ENCODE assay signal across 22 cellular contexts in the genomic region with DNA sequence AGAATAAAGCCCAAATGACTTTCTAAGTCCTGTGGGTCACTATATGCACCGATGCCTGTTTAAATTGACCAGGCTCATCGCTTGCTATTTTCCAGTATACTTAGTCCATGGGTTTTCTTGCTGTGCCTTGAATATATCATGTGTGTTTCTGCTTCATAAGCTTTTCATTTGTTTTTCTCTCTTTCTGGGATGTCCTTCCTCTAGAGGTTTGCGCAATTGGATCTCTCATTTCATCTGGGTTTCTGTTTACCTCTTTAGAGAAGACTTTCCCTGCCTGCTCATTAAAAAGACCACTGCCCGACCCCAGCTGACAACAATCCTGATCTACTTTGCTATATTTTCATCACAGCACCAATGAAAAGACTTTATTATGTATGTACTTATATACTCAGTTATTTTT.
DNase-seq lines count a peak whose midpoint lies in the region; ATAC-seq and TF ChIP-seq lines count a peak whose summit lies in the region.
"Had no signal": no experiment of that assay in that cellular context is flagged by ENCODE, and none has a peak within 500 bp of the region (broad histone marks: within the 10 kb centered on the region; RNA-seq: fewer than 3 reads in every experiment).

No MANE protein-coding gene starts in this region.

- 77% methylated on average over 4 of the region's 4 CpGs for WGBS in right lobe of liver (ENCODE audit: insufficient coverage, low coverage, low lambda C conversion rate, missing lambda C conversion rate)
- 85% methylated on average over 4 of the region's 4 CpGs for WGBS in esophagus muscularis mucosa

- peaks cover 0 to 4% of the 10 kb centered on the region in 2 donors for H3K9me3 Mint-ChIP-seq in stimulated activated naive CD8-positive, alpha-beta T cell treated with anti-CD3 and anti-CD28 coated beads, Interleukin-15, amount 100 ng/mL, for 72 hours

- TF ChIP-seq POLR2A in right lobe of liver (IDR thresholded peaks at IDR 0.05) (no peak), esophagus muscularis mucosa (IDR thresholded peaks at IDR 0.05; ENCODE audit: low read depth) (no peak)

- H3K4me3 ChIP-seq in right lobe of liver (no peak overlapping the region), esophagus muscularis mucosa (no peak overlapping the region)
- H3K4me3 ChIP-seq: BLaER1, GM12878 had no signal

- DNase-seq in left kidney (ENCODE audit: low read depth, low spot score) (peak; percentile 2), right lobe of liver (no peak), hippocampal formation (lab: John Stamatoyannopoulos, UW) (no peak), esophagus muscularis mucosa (ENCODE audit: extremely low spot score) (no peak)
- no peak for DNase-seq in stimulated activated naive CD8-positive, alpha-beta T cell treated with anti-CD3 and anti-CD28 coated beads, Interleukin-15, amount 100 ng/mL, for 72 hours
- DNase-seq: 8988T; ACHN; BE2C; CD4-positive, alpha-beta memory T cell; CD4-positive, CD25-positive, alpha-beta regulatory T cell; CD8-positive, alpha-beta memory T cell; COR-L47; DMS 273 treated with DMSO at 0.1 percent for 48 hours; DMS153; DMS53; DMS79; DND-41; EL had no signal

- H3K4me3 Mint-ChIP-seq in stimulated activated naive CD8-positive, alpha-beta T cell treated with anti-CD3 and anti-CD28 coated beads, Interleukin-15, amount 100 ng/mL, for 72 hours, result no peak overlapping the region
- H3K4me3 Mint-ChIP-seq: CD14-positive monocyte; CD4-positive, alpha-beta memory T cell; CD4-positive, CD25-positive, alpha-beta regulatory T cell; CD8-positive, alpha-beta memory T cell had no signal

- peak overlapping the region; percentile 83 for H3K27ac ChIP-seq in VCaP
- H3K27ac ChIP-seq in right lobe of liver, result peak overlapping the region in 2 of 3 donors; percentile 62 to 68
- H3K27ac ChIP-seq in esophagus muscularis mucosa (replicated peaks in 1 of 4), result no peak overlapping the region
- H3K27ac ChIP-seq: BLaER1 had no signal

- no peaks in the 10 kb centered on the region for H3K4me1 Mint-ChIP-seq in stimulated activated naive CD8-positive, alpha-beta T cell treated with anti-CD3 and anti-CD28 coated beads, Interleukin-15, amount 100 ng/mL, for 72 hours
- H3K4me1 Mint-ChIP-seq: CD4-positive, alpha-beta memory T cell; CD4-positive, CD25-positive, alpha-beta regulatory T cell; CD8-positive, alpha-beta memory T cell had no signal

- intact Hi-C loops in right lobe of liver (cut with DNase I) (no loop called here), esophagus muscularis mucosa (cut with DNase I) (no loop called here)

- H3K4me1 ChIP-seq in right lobe of liver (peaks cover 0 to 26% (median 0%) of the 10 kb centered on the region in 4 donors), esophagus muscularis mucosa (no peaks in the 10 kb centered on the region)
- H3K4me1 ChIP-seq: BE2C, BLaER1 had no signal

- no peaks in the 10 kb centered on the region for H3K36me3 ChIP-seq in right lobe of liver
- H3K36me3 ChIP-seq in esophagus muscularis mucosa, result no peaks in the 10 kb centered on the region
- H3K36me3 ChIP-seq: BE2C, BLaER1 had no signal

- ATAC-seq in right lobe of liver, result peak; percentile 44 to 58 (median 48)
- ATAC-seq in stimulated activated naive CD8-positive, alpha-beta T cell treated with anti-CD3 and anti-CD28 coated beads, Interleukin-15, amount 100 ng/mL, for 72 hours, result no peak
- ATAC-seq: GM12878 had no signal

- H3K9me3 ChIP-seq in right lobe of liver (no peaks in the 10 kb centered on the region), esophagus muscularis mucosa (no peaks in the 10 kb centered on the region)
- H3K9me3 ChIP-seq: BE2C, BLaER1 had no signal

- no peaks in the 10 kb centered on the region for H3K27me3 ChIP-seq in right lobe of liver
- H3K27me3 ChIP-seq in esophagus muscularis mucosa, result no peaks in the 10 kb centered on the region
- H3K27me3 ChIP-seq: BE2C, BLaER1 had no signal

- H3K27me3 Mint-ChIP-seq in stimulated activated naive CD8-positive, alpha-beta T cell treated with anti-CD3 and anti-CD28 coated beads, Interleukin-15, amount 100 ng/mL, for 72 hours, result no peaks in the 10 kb centered on the region
- H3K27me3 Mint-ChIP-seq: CD4-positive, alpha-beta memory T cell; CD4-positive, CD25-positive, alpha-beta regulatory T cell; CD8-positive, alpha-beta memory T cell had no signal

- TF ChIP-seq CTCF in VCaP (conservative IDR thresholded peaks at IDR 0.05), result no peak
- no peak for TF ChIP-seq CTCF in right lobe of liver (IDR thresholded peaks at IDR 0.05)
- no peak for TF ChIP-seq CTCF in esophagus muscularis mucosa (IDR thresholded peaks at IDR 0.05)

- no peak for TF ChIP-seq EP300 in esophagus muscularis mucosa (IDR thresholded peaks at IDR 0.05)

- no peak overlapping the region for H3K27ac Mint-ChIP-seq in stimulated activated naive CD8-positive, alpha-beta T cell treated with anti-CD3 and anti-CD28 coated beads, Interleukin-15, amount 100 ng/mL, for 72 hours
- H3K27ac Mint-ChIP-seq: CD4-positive, alpha-beta memory T cell; CD4-positive, CD25-positive, alpha-beta regulatory T cell; CD8-positive, alpha-beta memory T cell had no signal

Comparison
In these comparisons a context has a peak if more than half of its experiments do, and no peak if none do; other contexts are left out.
1. H3K27ac ChIP-seq: peak in VCaP (single experiment) and right lobe of liver (2 of 3); none in esophagus muscularis mucosa (0 of 4).